Comparison of ENCODE assay signal across 29 cellular contexts in the genomic region with DNA sequence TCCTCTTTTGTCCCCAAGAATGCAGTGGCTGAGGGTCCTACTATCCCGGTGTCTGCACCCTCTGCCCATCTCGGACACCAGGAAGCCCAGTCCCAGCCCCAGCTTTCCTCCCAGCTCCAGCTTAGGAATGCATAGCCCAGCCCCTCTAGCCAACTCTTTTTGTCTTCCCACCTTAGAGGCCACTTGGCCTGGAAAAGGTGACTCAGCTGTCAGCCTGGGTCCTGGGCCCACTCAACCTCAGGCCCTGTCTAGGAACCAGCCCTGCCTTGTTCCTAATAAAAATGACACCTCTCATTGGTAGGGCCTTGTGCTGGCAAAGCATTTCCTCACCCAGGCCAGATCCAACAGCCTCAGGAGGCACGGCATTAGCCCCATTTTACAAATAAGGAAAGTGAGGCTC.
"Had no signal": no experiment of that assay in that cellular context is flagged by ENCODE, and none has a peak within 500 bp of the region (broad histone marks: within the 10 kb centered on the region; RNA-seq: fewer than 3 reads in every experiment).

No MANE protein-coding gene starts in this region.

- FAIRE-seq: small intestine had no signal

- H3K36me3 ChIP-seq: neural progenitor cell, ovary, right lobe of liver, sigmoid colon, suprapubic skin, tibial artery, transverse colon, uterus had no signal

- H3K4me2 ChIP-seq: neural progenitor cell had no signal

- H3K9me3 Mint-ChIP-seq: naive B cell; naive thymus-derived CD8-positive, alpha-beta T cell; nephron progenitor cell; neural progenitor cell; stimulated activated memory B cell treated with anti-CD40 and anti-IgM and Interleukin-4, amounts not matched to agents 10 μg/mL and 1 μg/mL and 100 μg/mL, for 72 hours; stimulated activated naive CD8-positive, alpha-beta T cell treated with anti-CD3 and anti-CD28 coated beads, Interleukin-15, amount 100 ng/mL, for 72 hours; type B pancreatic cell had no signal

- H3K4me1 ChIP-seq: parathyroid adenoma, uterus had no signal

- DNase-seq: naive B cell; naive thymus-derived CD8-positive, alpha-beta T cell; nephron progenitor cell; occipital lobe; ovary; posterior cingulate gyrus; psoas muscle; right cardiac atrium; right lobe of liver; sigmoid colon; small intestine; stimulated activated CD4-positive, alpha-beta T cell treated with anti-CD3 and anti-CD28 coated beads, Interleukin-15, amount 100 ng/mL, for 24 hours; stimulated activated CD4-positive, alpha-beta T cell treated with anti-CD3 and anti-CD28 coated beads, Interleukin-2, amount 100 ng/mL, for 24 hours; stimulated activated CD4-positive, alpha-beta T cell treated with anti-CD3 and anti-CD28 coated beads, Interleukin-2, amount 100 ng/mL, for 48 hours; stimulated activated CD4-positive, alpha-beta T cell treated with anti-CD3 and anti-CD28 coated beads, Interleukin-4, amount 100 ng/mL, for 24 hours; stimulated activated naive CD4-positive, alpha-beta T cell; stimulated activated naive CD8-positive, alpha-beta T cell treated with anti-CD3 and anti-CD28 coated beads, Interleukin-15, amount 100 ng/mL, for 72 hours; stimulated activated naive CD8-positive, alpha-beta T cell treated with anti-CD3 and anti-CD28 coated beads, Interleukin-15, Interleukin-2, amounts not matched to agents 100 U/mL and 50 U/mL, for 24 hours; substantia nigra; testis; tibial artery; transverse colon; uterus had no signal

- H3K9me3 ChIP-seq: ovary, psoas muscle, right lobe of liver, sigmoid colon, suprapubic skin, testis, tibial artery, transverse colon, uterus had no signal

- H3K79me2 ChIP-seq: parathyroid adenoma had no signal

- H3K9ac ChIP-seq: neural progenitor cell, parathyroid adenoma had no signal

- H3K4me3 ChIP-seq: neural progenitor cell, ovary, psoas muscle, right lobe of liver, sigmoid colon, suprapubic skin, testis, tibial artery, transverse colon, uterus had no signal

- H3K36me3 Mint-ChIP-seq: naive B cell; naive thymus-derived CD8-positive, alpha-beta T cell; neural progenitor cell; stimulated activated memory B cell treated with anti-CD40 and anti-IgM and Interleukin-4, amounts not matched to agents 10 μg/mL and 1 μg/mL and 100 μg/mL, for 72 hours; type B pancreatic cell had no signal

- H3K27ac ChIP-seq: neural progenitor cell, ovary, parathyroid adenoma, psoas muscle, right lobe of liver, sigmoid colon, suprapubic skin, testis, tibial artery, transverse colon, uterus had no signal

- H3K27me3 ChIP-seq: ovary, right lobe of liver, sigmoid colon, testis, uterus had no signal

- H3K4me3 Mint-ChIP-seq: nephron progenitor cell; neural progenitor cell; stimulated activated memory B cell treated with anti-CD40 and anti-IgM and Interleukin-4, amounts not matched to agents 10 μg/mL and 1 μg/mL and 100 μg/mL, for 72 hours; stimulated activated naive CD8-positive, alpha-beta T cell treated with anti-CD3 and anti-CD28 coated beads, Interleukin-15, amount 100 ng/mL, for 72 hours; type B pancreatic cell had no signal

- H3K4me1 Mint-ChIP-seq: nephron progenitor cell; stimulated activated memory B cell treated with anti-CD40 and anti-IgM and Interleukin-4, amounts not matched to agents 10 μg/mL and 1 μg/mL and 100 μg/mL, for 72 hours; stimulated activated naive CD8-positive, alpha-beta T cell treated with anti-CD3 and anti-CD28 coated beads, Interleukin-15, amount 100 ng/mL, for 72 hours had no signal

- ATAC-seq: naive thymus-derived CD8-positive, alpha-beta T cell; psoas muscle; right cardiac atrium; right lobe of liver; stimulated activated memory B cell treated with anti-CD40 and anti-IgM and Interleukin-4, amounts not matched to agents 10 μg/mL and 1 μg/mL and 100 μg/mL, for 72 hours; stimulated activated naive CD8-positive, alpha-beta T cell treated with anti-CD3 and anti-CD28 coated beads, Interleukin-15, amount 100 ng/mL, for 72 hours; stimulated activated naive CD8-positive, alpha-beta T cell treated with anti-CD3 and anti-CD28 coated beads, Interleukin-15, Interleukin-2, amounts not matched to agents 100 U/mL and 50 U/mL, for 24 hours had no signal

- H3K27ac Mint-ChIP-seq: nephron progenitor cell; progenitor cell of endocrine pancreas; stimulated activated memory B cell treated with anti-CD40 and anti-IgM and Interleukin-4, amounts not matched to agents 10 μg/mL and 1 μg/mL and 100 μg/mL, for 72 hours; stimulated activated naive CD8-positive, alpha-beta T cell treated with anti-CD3 and anti-CD28 coated beads, Interleukin-15, amount 100 ng/mL, for 72 hours; type B pancreatic cell had no signal
